34 cellular contexts compared by ENCODE assay signal in genomic region chr17:33197342-33197741, GRCh38.
"Had no signal": no experiment of that assay in that cellular context is flagged by ENCODE, and none has a peak within 500 bp of the region (broad histone marks: within the 10 kb centered on the region; RNA-seq: fewer than 3 reads in every experiment).

No MANE protein-coding gene starts in this region.

- H3K9me3 ChIP-seq: MG63 had no signal

- H3K27me3 ChIP-seq: MG63 had no signal

- DNase-seq: Karpas-422, Kasumi-1, MG63, MM.1S, MV-4-11, NCI-H1048, NCI-H1092, NCI-H1092 treated with DMSO at 0.1 percent for 48 hours, NCI-H1105, NCI-H1105 treated with DMSO at 0.1 percent for 48 hours, NCI-H1417, NCI-H1417 treated with DMSO at 0.1 percent for 48 hours, NCI-H1436, NCI-H1436 treated with DMSO at 0.1 percent for 48 hours, NCI-H146, NCI-H1694, NCI-H1694 treated with DMSO at 0.1 percent for 48 hours, NCI-H187, NCI-H187 treated with DMSO at 0.1 percent for 48 hours, NCI-H1930, NCI-H2029, NCI-H2029 treated with DMSO at 0.1 percent for 48 hours, NCI-H2081, NCI-H2081 treated with DMSO at 0.1 percent for 48 hours, NCI-H2107, NCI-H2171, NCI-H2171 treated with DMSO at 0.1 percent for 48 hours, NCI-H2227 treated with DMSO at 0.1 percent for 48 hours, NCI-H226, NCI-H345, NCI-H446, NCI-H446 treated with DMSO at 0.1 percent for 48 hours, NCI-H510A, NCI-H510A treated with DMSO at 0.1 percent for 48 hours had no signal

- H3K36me3 ChIP-seq: MG63 had no signal

- H3K4me3 ChIP-seq: MG63 had no signal
